Comparison of ENCODE assay signal across 21 cellular contexts in genomic region chr12:71019282-71019831, GRCh38.
"Had no signal": no experiment of that assay in that cellular context is flagged by ENCODE, and none has a peak within 500 bp of the region (broad histone marks: within the 10 kb centered on the region; RNA-seq: fewer than 3 reads in every experiment).

No MANE protein-coding gene starts in this region.

- H3K4me3 ChIP-seq: esophagus squamous epithelium, gastroesophageal sphincter, pancreas, stomach, thoracic aorta, transverse colon had no signal

- H3K27me3 Mint-ChIP-seq: dendritic cell treated with granulocyte-macrophage colony-stimulating factor and Interleukin-4, amounts not matched to agents 40 ng/mL and 50 ng/mL, for 4 days; effector memory CD8-positive, alpha-beta T cell; progenitor cell of endocrine pancreas had no signal

- ATAC-seq: effector memory CD8-positive, alpha-beta T cell; gastroesophageal sphincter; left colon; pancreas; right cardiac atrium had no signal

- H3K27ac Mint-ChIP-seq: dendritic cell treated with granulocyte-macrophage colony-stimulating factor and Interleukin-4, amounts not matched to agents 40 ng/mL and 50 ng/mL, for 4 days; effector memory CD8-positive, alpha-beta T cell; mesothelial cell of epicardium; nephron; progenitor cell of endocrine pancreas had no signal

- H3K4me3 Mint-ChIP-seq: dendritic cell treated with granulocyte-macrophage colony-stimulating factor and Interleukin-4, amounts not matched to agents 40 ng/mL and 50 ng/mL, for 4 days; effector memory CD8-positive, alpha-beta T cell; mesothelial cell of epicardium; nephron had no signal

- DNase-seq: effector memory CD8-positive, alpha-beta T cell; esophagus squamous epithelium; foreskin fibroblast; glutamatergic neuron; kidney; left colon; occipital lobe; pancreas; right cardiac atrium; small intestine; stimulated activated CD4-positive, alpha-beta T cell treated with anti-CD3 and anti-CD28 coated beads, Interleukin-12 subunit alpha, Interleukin-12 subunit beta, amount 100 ng/mL, for 4 hours; stimulated activated naive CD4-positive, alpha-beta T cell; stomach; substantia nigra; transverse colon had no signal

- H3K9me3 ChIP-seq: esophagus squamous epithelium, pancreas, stomach, thoracic aorta, transverse colon had no signal

- H3K27me3 ChIP-seq: esophagus squamous epithelium, gastroesophageal sphincter, pancreas, stomach, transverse colon had no signal

- H3K36me3 Mint-ChIP-seq: mesothelial cell of epicardium had no signal

- H3K27ac ChIP-seq: esophagus squamous epithelium, gastroesophageal sphincter, pancreas, stomach, thoracic aorta, transverse colon had no signal

- H3K9me3 Mint-ChIP-seq: mesothelial cell of epicardium, nephron had no signal

- H3K4me1 ChIP-seq: esophagus squamous epithelium, gastroesophageal sphincter, pancreas, stomach, transverse colon had no signal

- H3K4me1 Mint-ChIP-seq: mesothelial cell of epicardium, nephron had no signal

- H3K36me3 ChIP-seq: esophagus squamous epithelium, gastroesophageal sphincter, pancreas, stomach, thoracic aorta, transverse colon had no signal
